21 cellular contexts compared by ENCODE assay signal in the genomic region with DNA sequence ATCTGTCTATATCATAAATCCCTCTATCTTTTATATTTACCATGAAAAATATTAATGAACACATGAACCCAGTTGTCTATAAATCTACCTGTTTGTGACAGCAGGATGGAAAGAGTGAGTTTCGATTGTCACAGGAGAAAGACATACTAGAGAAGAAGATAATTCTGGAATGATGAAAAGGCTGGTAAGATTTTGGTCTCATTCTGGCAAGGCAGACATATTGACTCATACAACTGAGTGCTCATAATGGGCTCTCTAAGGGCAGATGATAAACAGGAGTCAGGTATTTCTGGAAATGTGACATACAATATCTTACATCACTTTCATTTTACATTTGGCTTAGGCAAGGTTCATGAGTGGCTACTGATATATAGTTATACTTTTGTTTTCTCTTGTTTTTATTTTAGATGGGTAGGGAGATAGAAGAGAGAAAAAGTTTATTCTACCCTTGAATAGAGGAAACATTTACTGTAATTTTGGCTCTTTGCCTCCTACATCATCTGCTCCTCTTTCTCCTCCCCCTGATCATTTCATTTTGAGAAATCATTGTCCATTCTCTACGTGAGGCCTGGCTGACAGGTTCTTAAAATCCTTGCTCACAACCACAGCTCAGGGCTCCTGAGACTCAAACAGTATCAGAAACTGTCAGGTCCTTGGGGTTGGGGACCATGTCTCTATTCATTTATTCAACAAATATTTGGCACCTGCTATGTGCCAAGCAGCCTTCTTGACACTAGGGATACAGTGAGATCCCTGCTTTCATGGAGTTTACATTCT. TPM values are rescaled to one million over a fixed set of nuclear protein-coding genes. Genes with fewer than 3 reads are reported as not detected.
DNase-seq lines count a peak whose midpoint lies in the region; ATAC-seq, FAIRE-seq and TF ChIP-seq lines count a peak whose summit lies in the region.
"Had no signal": no experiment of that assay in that cellular context is flagged by ENCODE, and none has a peak within 500 bp of the region (broad histone marks: within the 10 kb centered on the region; RNA-seq: fewer than 3 reads in every experiment).

No MANE protein-coding gene starts in this region.

- H4K20me1 ChIP-seq in MM.1S (ENCODE audit: insufficient read depth, low read length) (no peaks in the 10 kb centered on the region), GM12878 (ENCODE audit: control insufficient read depth, insufficient read depth) (no peaks in the 10 kb centered on the region)

- TF ChIP-seq POLR2A in GM12878 (IDR thresholded peaks at IDR 0.05; ENCODE audit: low read depth, low read length) = no peak
- no peak for TF ChIP-seq POLR2A in right lobe of liver (IDR thresholded peaks at IDR 0.05)

- no peak overlapping the region for H3K9ac ChIP-seq in MM.1S (ENCODE audit: low read length)
- no peak overlapping the region for H3K9ac ChIP-seq in GM12878 (ENCODE audit: control insufficient read depth, insufficient read depth, low read length)

- H3K9me3 ChIP-seq in MM.1S (replicated peaks; ENCODE audit: insufficient read depth, low read length) (no peaks in the 10 kb centered on the region), GM12878 (replicated peaks; ENCODE audit: control insufficient read depth, insufficient read depth, low read length) (peaks cover 3% of the 10 kb centered on the region; the same call in 1 of the 3 replicates), right lobe of liver (no peaks in the 10 kb centered on the region)
- H3K9me3 ChIP-seq: colonic mucosa, mucosa of descending colon, stomach, vagina had no signal

- no peak for TF ChIP-seq EP300 in GM12878 (IDR thresholded peaks at IDR 0.05; ENCODE audit: borderline replicate concordance in 1 of 2, control insufficient read depth in 1 of 2, low read depth in 2 of 2, low read length in 2 of 2)

- H3K36me3 ChIP-seq in MM.1S (replicated peaks; ENCODE audit: insufficient read depth, low read length) = no peaks in the 10 kb centered on the region
- H3K36me3 ChIP-seq in GM12878 (ENCODE audit: control insufficient read depth in 2 of 2, insufficient read depth in 2 of 2, low read length in 1 of 2) = no peaks in the 10 kb centered on the region
- H3K36me3 ChIP-seq in right lobe of liver = no peaks in the 10 kb centered on the region
- H3K36me3 ChIP-seq: colonic mucosa, pancreas, stomach, vagina had no signal

- H2AFZ ChIP-seq in MM.1S (ENCODE audit: low read length) (no peak overlapping the region), GM12878 (ENCODE audit: control insufficient read depth, low read depth, low read length) (no peak overlapping the region; the same call in 1 of the 2 replicates)

- POLR2A ChIA-PET in GM12878 (lab: Charles Lee) = no interaction called here

- no peaks in the 10 kb centered on the region for H3K27me3 ChIP-seq in MM.1S (replicated peaks; ENCODE audit: insufficient read depth, low read length)
- no peaks in the 10 kb centered on the region for H3K27me3 ChIP-seq in GM12878 (replicated peaks in 1 of 2; ENCODE audit: control insufficient read depth in 2 of 2, insufficient read depth in 2 of 2, low read length in 1 of 2)
- no peaks in the 10 kb centered on the region for H3K27me3 ChIP-seq in right lobe of liver
- H3K27me3 ChIP-seq: colonic mucosa, pancreas, stomach, vagina had no signal

- no peak for TF ChIP-seq CTCF in MM.1S (IDR thresholded peaks at IDR 0.05; ENCODE audit: low read length)
- TF ChIP-seq CTCF in GM12878 (IDR thresholded peaks at IDR 0.05 in 2 of 3, conservative IDR thresholded peaks at IDR 0.05 in 1 of 3; ENCODE audit: control insufficient read depth in 2 of 3, extremely low read depth in 1 of 3, insufficient read depth in 1 of 3, low read depth in 3 of 3, low read length in 3 of 3) = no peak
- no peak for TF ChIP-seq CTCF in right lobe of liver (IDR thresholded peaks at IDR 0.05)

- H3K4me3 ChIP-seq in MM.1S (ENCODE audit: low read length) (no peak overlapping the region), GM12878 (no peak overlapping the region), right lobe of liver (no peak overlapping the region)
- H3K4me3 ChIP-seq: colonic mucosa, mucosa of descending colon, pancreas, skin epidermis, stomach, vagina had no signal

- BruUV-seq in GM12878 (replicated peaks; lab: Mats Ljungman, UMichigan) = no TSS peak

- H3K9me2 ChIP-seq in MM.1S (replicated peaks; ENCODE audit: insufficient read depth, low read length) = no peaks in the 10 kb centered on the region

- H3K4me1 ChIP-seq in MM.1S (ENCODE audit: low read length) (peaks cover 38% of the 10 kb centered on the region), GM12878 (ENCODE audit: control insufficient read depth, insufficient read depth, low read length) (peaks cover 32% of the 10 kb centered on the region), right lobe of liver (no peaks in the 10 kb centered on the region)
- H3K4me1 ChIP-seq: colonic mucosa, stomach, vagina had no signal

- ATAC-seq in GM19035 (IDR thresholded peaks at IDR 0.05; ENCODE audit: unreplicated experiment) (peak; percentile 34), GM12878 (peak; percentile 54), right lobe of liver (no peak)
- ATAC-seq: mucosa of descending colon had no signal

- H3K4me2 ChIP-seq in MM.1S (ENCODE audit: low read depth, low read length) (peak overlapping the region; percentile 0; the same call in 1 of the 2 replicates), GM12878 (ENCODE audit: control insufficient read depth, insufficient read depth) (peak overlapping the region; percentile 54)

- TF ChIP-seq RAD21 in GM12878 (IDR thresholded peaks at IDR 0.05; ENCODE audit: insufficient read depth, low read depth, low read length) = no peak

- RAD21 ChIA-PET in GM12878 (lab: Charles Lee; ENCODE audit: unreplicated experiment) = no interaction called here

- peaks cover 18% of the 10 kb centered on the region for H3F3A ChIP-seq in MM.1S (ENCODE audit: insufficient read depth, low read length)

- H3K27ac ChIP-seq in MM.1S (ENCODE audit: low read length) (no peak overlapping the region; the same call in 1 of the 2 replicates), GM12878 (ENCODE audit: control insufficient read depth, insufficient read depth) (no peak overlapping the region), right lobe of liver (no peak overlapping the region)
- H3K27ac ChIP-seq: colonic mucosa, stomach, vagina had no signal

- CTCF ChIA-PET in GM12878 (lab: Yijun Ruan, JAX) = interaction anchor here (0.9 kb wide), 1 partner anchor 109 kb away, joined by 3 read pairs; no protein-coding TSS in a partner anchor

- SMC1A ChIA-PET in GM12878 (lab: Charles Lee; ENCODE audit: uncharacterized antibody, unreplicated experiment) = no interaction called here

- no peak for FAIRE-seq in GM12878 (lab: Jason Lieb, UNC)
- FAIRE-seq: keratinocyte had no signal

- in situ Hi-C loops in GM12878 (cut with MboI) = no loop called here

- WGBS in GM12878 (ENCODE audit: insufficient coverage, insufficient replicate concordance, low lambda C conversion rate, missing lambda C conversion rate) = 25% methylated on average over 2 of the region's 2 CpGs
- WGBS in right lobe of liver (ENCODE audit: insufficient coverage, low coverage, low lambda C conversion rate, missing lambda C conversion rate) = 57% methylated on average over 2 of the region's 2 CpGs

- DNase-seq in NCI-H510A treated with DMSO at 0.1 percent for 48 hours (lab: John Stamatoyannopoulos, UW) (peak; percentile 11), NCI-H510A (lab: John Stamatoyannopoulos, UW) (no peak), MM.1S (peak; percentile 20), GM12878 (ENCODE audit: low read depth, low spot score) (no peak), NCI-H524 treated with DMSO at 0.1 percent for 48 hours (lab: John Stamatoyannopoulos, UW) (no peak), right lobe of liver (no peak), NCI-H526 treated with DMSO at 0.1 percent for 48 hours (lab: John Stamatoyannopoulos, UW) (no peak)
- DNase-seq: ACHN; CD8-positive, alpha-beta memory T cell; colonic mucosa; GOT3; head of caudate nucleus; KG1; mucosa of descending colon; NCI-H187 treated with DMSO at 0.1 percent for 48 hours; pancreas; stomach had no signal

- intact Hi-C loops in GM12878 (cut with micrococcal nuclease; ENCODE audit: unreplicated experiment) = no loop called here
- intact Hi-C loops in right lobe of liver (cut with DNase I) = no loop called here

- H3K79me2 ChIP-seq in MM.1S (ENCODE audit: low read length) = 0 out of 2 replicates have a peak, but pooled peaks cover 5% of the 10 kb centered on the region
- H3K79me2 ChIP-seq in GM12878 (ENCODE audit: control insufficient read depth, insufficient read depth, low read length) = no peaks in the 10 kb centered on the region

TF ChIP-seq in GM12878, 131 proteins besides CTCF, POLR2A, EP300 and RAD21:
- TF ChIP-seq JUNB (IDR thresholded peaks at IDR 0.05) (peak; percentile 31; the same call in 1 of the 2 replicates), ZNF207 (IDR thresholded peaks at IDR 0.05; ENCODE audit: borderline replicate concordance) (no peak)

RNA-seq across cellular contexts. Expression of a gene that starts 14.4 kb away (rescaled TPM):
- 1.3 and 2.9 TPM in 2 replicates for total RNA-seq in GM12878 (2013; cell fraction: nucleolus; rRNA removed)
- 0.68 and 1.3 TPM in 2 replicates for total RNA-seq in GM12878 (2014; rRNA removed)
- total RNA-seq in GM12878 (2014; rRNA removed; fragmentation: Illumina TruSeq; extraction: Trizol) = 0.97 and 1.1 TPM in 2 replicates
- total RNA-seq in GM12878 (2021) = 0.95 and 1.1 TPM in 2 replicates
- 0.52 TPM for polyA plus RNA-seq in GM12878 (2011; ENCODE audit: low read depth)
- 0.27 and 1.0 TPM in 2 replicates for polyA plus RNA-seq in GM12878 (2011; rRNA removed)
- polyA plus RNA-seq in GM12878 (2011; cell fraction: cytosol; rRNA removed) = 0.13 and 0.18 TPM in 2 replicates
- polyA plus RNA-seq in GM12878 (2011; cell fraction: nucleus; rRNA removed) = 1.1 and 1.2 TPM in 2 replicates
- polyA plus RNA-seq in GM12878 (2012) = 0.24 and 0.31 TPM in 2 replicates
- polyA plus RNA-seq in GM12878 (2014; fragmentation: Illumina TruSeq; extraction: Trizol) = 0.78 and 0.90 TPM in 2 replicates
- polyA plus RNA-seq in GM12878 (2014; fragmentation: Nextera tagmentation; extraction: Ambion mirVana) = under 1 TPM; 0.26 to 0.27 TPM
- polyA plus RNA-seq in GM12878 (2014; rRNA removed) = 0.44 and 1.1 TPM in 2 replicates
- polyA plus RNA-seq in GM12878 (2016; fragmentation: Nextera tagmentation; extraction: Ambion mirVana) = 1 to 10 TPM; 1.1 to 1.2 TPM
- polyA minus RNA-seq in GM12878 (2011; rRNA and poly(A)+ RNA removed) = 0.21 and 0.73 TPM in 2 replicates
- not detected in 2 replicates for polyA minus RNA-seq in GM12878 (2011; cell fraction: cytosol; rRNA and poly(A)+ RNA removed)
- 0.12 and 0.19 TPM in 2 replicates for polyA minus RNA-seq in GM12878 (2011; cell fraction: nucleus; rRNA and poly(A)+ RNA removed)
- total RNA-seq in right lobe of liver = 1 to 10 TPM in 1 of 6 experiments, under 1 TPM in 5; 0.19 to 1.2 (median 0.63) TPM
- polyA plus RNA-seq: CD8-positive, alpha-beta memory T cell had no signal

Comparison
In these comparisons a context has a peak if more than half of its experiments do, and no peak if none do; other contexts are left out.
1. DNase-seq: peak in NCI-H510A treated with DMSO at 0.1 percent for 48 hours (single experiment) and MM.1S (single experiment); none in NCI-H510A (single experiment), GM12878 (single experiment), NCI-H524 treated with DMSO at 0.1 percent for 48 hours (single experiment), right lobe of liver (0 of 3) and NCI-H526 treated with DMSO at 0.1 percent for 48 hours (single experiment).
2. ATAC-seq: peak in GM19035 (single experiment) and GM12878 (single experiment); none in right lobe of liver (0 of 4).